In genomic region chr9:116687074-116687761, GRCh38 we compare ENCODE assay signal across 8 cellular contexts. TPM values are rescaled to one million over a fixed set of nuclear protein-coding genes. Genes with fewer than 3 reads are reported as not detected.
DNase-seq lines count a peak whose midpoint lies in the region; ATAC-seq and TF ChIP-seq lines count a peak whose summit lies in the region.

A gene with protein sequence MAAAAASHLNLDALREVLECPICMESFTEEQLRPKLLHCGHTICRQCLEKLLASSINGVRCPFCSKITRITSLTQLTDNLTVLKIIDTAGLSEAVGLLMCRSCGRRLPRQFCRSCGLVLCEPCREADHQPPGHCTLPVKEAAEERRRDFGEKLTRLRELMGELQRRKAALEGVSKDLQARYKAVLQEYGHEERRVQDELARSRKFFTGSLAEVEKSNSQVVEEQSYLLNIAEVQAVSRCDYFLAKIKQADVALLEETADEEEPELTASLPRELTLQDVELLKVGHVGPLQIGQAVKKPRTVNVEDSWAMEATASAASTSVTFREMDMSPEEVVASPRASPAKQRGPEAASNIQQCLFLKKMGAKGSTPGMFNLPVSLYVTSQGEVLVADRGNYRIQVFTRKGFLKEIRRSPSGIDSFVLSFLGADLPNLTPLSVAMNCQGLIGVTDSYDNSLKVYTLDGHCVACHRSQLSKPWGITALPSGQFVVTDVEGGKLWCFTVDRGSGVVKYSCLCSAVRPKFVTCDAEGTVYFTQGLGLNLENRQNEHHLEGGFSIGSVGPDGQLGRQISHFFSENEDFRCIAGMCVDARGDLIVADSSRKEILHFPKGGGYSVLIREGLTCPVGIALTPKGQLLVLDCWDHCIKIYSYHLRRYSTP (plus strand): TSS chr9:116687305. CDS start chr9:116697743, 10,438 bp downstream.

- H3K9me3 ChIP-seq in GM23248 (ENCODE audit: low read depth), result no peaks in the 10 kb centered on the region

- WGBS in GM23248 (ENCODE audit: low coverage in 1 of 2, low lambda C conversion rate in 2 of 2, missing lambda C conversion rate in 2 of 2), 2 experiments, result 1 to 2% methylated on average over 23 to 54 of the region's 54 CpGs

- peaks cover 19% of the 10 kb centered on the region for H3K36me3 Mint-ChIP-seq in nephron progenitor cell (ENCODE audit: low read depth)

- H3K36me3 ChIP-seq in GM23248 (ENCODE audit: low read depth), result no peaks in the 10 kb centered on the region

- ATAC-seq in stimulated activated naive CD8-positive, alpha-beta T cell treated with anti-CD3 and anti-CD28 coated beads, Interleukin-15, amount 100 ng/mL, for 72 hours, result peak; percentile 98

- peak; percentile 96 for DNase-seq in Daoy (ENCODE audit: low read depth)
- DNase-seq in GM23248, result peak; percentile 94
- DNase-seq in Kasumi-1 (lab: John Stamatoyannopoulos, UW), result peak; percentile 75 to 77
- DNase-seq in activated effector memory CD4-positive, alpha-beta T cell treated with anti-CD3 and anti-CD28 coated beads, Interleukin-2, amount 50 U/mL, for 16 hours, result peak; percentile 97
- DNase-seq in fibroblast of villous mesenchyme (ENCODE audit: low read depth), result peak; percentile 88
- peak; percentile 99 for DNase-seq in nephron progenitor cell
- DNase-seq in stimulated activated naive CD8-positive, alpha-beta T cell treated with anti-CD3 and anti-CD28 coated beads, Interleukin-15, amount 100 ng/mL, for 72 hours, result peak; percentile 93

- TF ChIP-seq CTCF in fibroblast of villous mesenchyme (IDR thresholded peaks at IDR 0.05; ENCODE audit: insufficient read depth, low read depth, low read length) (no peak), nephron progenitor cell (IDR thresholded peaks at IDR 0.05) (no peak)

- H3K27ac Mint-ChIP-seq in nephron progenitor cell, result no peak within 1 kb of the TSS
- H3K27ac Mint-ChIP-seq in stimulated activated naive CD8-positive, alpha-beta T cell treated with anti-CD3 and anti-CD28 coated beads, Interleukin-15, amount 100 ng/mL, for 72 hours, result peak within 1 kb of the TSS; percentile 96 to 97

- no peaks in the 10 kb centered on the region for H3K9me2 ChIP-seq in GM23248 (ENCODE audit: insufficient read depth)

- no peaks in the 10 kb centered on the region for H3K27me3 ChIP-seq in GM23248 (replicated peaks; ENCODE audit: insufficient read depth)

- in situ Hi-C loops in GM23248 (cut with MboI), result no loop called here

- peaks cover 32% of the 10 kb centered on the region for H3K4me1 Mint-ChIP-seq in nephron progenitor cell
- peaks cover 59% of the 10 kb centered on the region for H3K4me1 Mint-ChIP-seq in stimulated activated naive CD8-positive, alpha-beta T cell treated with anti-CD3 and anti-CD28 coated beads, Interleukin-15, amount 100 ng/mL, for 72 hours

- peak within 1 kb of the TSS; percentile 93 for H3K4me2 ChIP-seq in GM23248 (ENCODE audit: unreplicated experiment)

- H3K4me3 ChIP-seq in GM23248, result peak within 1 kb of the TSS; percentile 99
- H3K4me3 ChIP-seq in fibroblast of villous mesenchyme (ENCODE audit: low read depth, low read length), result peak within 1 kb of the TSS; percentile 88

- H3K27me3 Mint-ChIP-seq in nephron progenitor cell (ENCODE audit: low read depth, poor library complexity), result peaks cover 6% of the 10 kb centered on the region
- H3K27me3 Mint-ChIP-seq in stimulated activated naive CD8-positive, alpha-beta T cell treated with anti-CD3 and anti-CD28 coated beads, Interleukin-15, amount 100 ng/mL, for 72 hours, result no peaks in the 10 kb centered on the region

- H3K9me3 Mint-ChIP-seq in nephron progenitor cell, result peaks cover 23% of the 10 kb centered on the region
- peaks cover 0 to 7% of the 10 kb centered on the region in 2 donors for H3K9me3 Mint-ChIP-seq in stimulated activated naive CD8-positive, alpha-beta T cell treated with anti-CD3 and anti-CD28 coated beads, Interleukin-15, amount 100 ng/mL, for 72 hours

- H3K79me2 ChIP-seq in GM23248 (ENCODE audit: insufficient read depth), result peaks cover 67% of the 10 kb centered on the region

- H4K20me1 ChIP-seq in GM23248 (ENCODE audit: insufficient read depth), result no peaks in the 10 kb centered on the region

- peak within 1 kb of the TSS; percentile 90 for H2AFZ ChIP-seq in GM23248

- TF ChIP-seq POLR2A in Raji (IDR thresholded peaks at IDR 0.05; ENCODE audit: insufficient read depth, low read depth, low read length), result peak; percentile 61

- peak within 1 kb of the TSS; percentile 48 for H3K27ac ChIP-seq in GM23248

- peak within 1 kb of the TSS; percentile 91 for H3K9ac ChIP-seq in GM23248

- H3K4me1 ChIP-seq in GM23248 (ENCODE audit: insufficient read depth), result peaks cover 53% of the 10 kb centered on the region

- H3F3A ChIP-seq in GM23248 (ENCODE audit: insufficient read depth), result peaks cover 31% of the 10 kb centered on the region

- H3K4me3 Mint-ChIP-seq in nephron progenitor cell, result peak within 1 kb of the TSS; percentile 91
- H3K4me3 Mint-ChIP-seq in stimulated activated naive CD8-positive, alpha-beta T cell treated with anti-CD3 and anti-CD28 coated beads, Interleukin-15, amount 100 ng/mL, for 72 hours, result peak within 1 kb of the TSS; percentile 90 to 95

RNA-seq across cellular contexts. Expression of the gene that starts here (rescaled TPM):
- 24.7 and 26.6 TPM in 2 replicates for total RNA-seq in Daoy (2014; rRNA removed; shearing (Covaris generic))
- 38.2 and 41.9 TPM in 2 replicates for total RNA-seq in GM23248 (2014; rRNA removed; shearing (Covaris generic))
- polyA plus RNA-seq in GM23248 (2016; fragmentation: Nextera tagmentation; extraction: Ambion mirVana), result 34.5 and 37.0 TPM in 2 replicates
- 29.6 and 41.5 TPM in 2 replicates for total RNA-seq in fibroblast of villous mesenchyme

Comparison
In these comparisons a context has a peak if more than half of its experiments do, and no peak if none do; other contexts are left out.
1. Peak in every context shown above with its lines: DNase-seq, ATAC-seq, H3K4me3 ChIP-seq and H3K27ac ChIP-seq.